In the genomic region with DNA sequence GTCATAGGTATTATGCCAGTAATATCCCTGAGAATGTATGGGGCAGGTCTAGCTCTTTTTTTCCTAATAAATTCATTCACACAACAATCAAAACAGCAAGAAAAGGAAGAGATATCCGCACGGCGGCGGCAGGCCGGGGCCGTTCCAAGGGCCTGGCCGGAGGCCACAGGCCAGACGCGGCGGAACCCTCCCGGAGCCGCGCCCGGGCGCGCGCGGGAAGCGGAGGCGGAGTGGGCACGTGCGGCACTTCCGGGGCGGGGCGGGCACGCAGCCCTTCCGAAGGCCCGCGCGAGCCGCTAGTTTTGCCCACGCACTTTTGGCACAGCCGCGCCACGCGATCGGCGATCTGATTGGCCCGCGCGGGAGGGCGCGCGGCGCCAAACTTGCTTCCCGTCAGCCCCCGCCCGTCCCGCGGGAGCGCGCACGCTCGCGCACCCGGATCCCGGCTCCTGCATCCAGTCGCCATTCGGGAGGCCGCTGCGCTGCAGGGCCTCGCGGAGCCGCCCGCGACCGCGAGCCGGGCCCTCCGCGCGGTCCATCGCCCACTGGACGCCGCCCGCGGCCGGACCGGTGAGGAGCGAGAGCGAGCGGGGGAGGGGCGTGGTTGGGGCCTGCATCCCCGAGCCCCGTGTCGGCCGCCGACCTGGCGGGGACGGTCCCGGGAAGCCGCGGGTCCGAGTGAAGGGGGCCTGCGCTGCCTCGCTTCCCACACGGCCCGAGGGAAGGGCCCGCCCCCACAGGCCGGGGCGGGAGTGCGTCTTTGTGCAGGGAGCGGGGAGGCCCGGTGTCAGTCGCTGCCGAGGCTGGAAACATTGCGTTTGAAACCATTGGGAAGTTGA, we compare ENCODE assay signal across 8 cellular contexts. TPM values are rescaled to one million over a fixed set of nuclear protein-coding genes. Genes with fewer than 3 reads are reported as not detected.
A peak's percentile ranks its signal among the peaks of the same experiment; 100 is the strongest.
DNase-seq lines count a peak whose midpoint lies in the region; ATAC-seq, FAIRE-seq and TF ChIP-seq lines count a peak whose summit lies in the region.

A gene with protein sequence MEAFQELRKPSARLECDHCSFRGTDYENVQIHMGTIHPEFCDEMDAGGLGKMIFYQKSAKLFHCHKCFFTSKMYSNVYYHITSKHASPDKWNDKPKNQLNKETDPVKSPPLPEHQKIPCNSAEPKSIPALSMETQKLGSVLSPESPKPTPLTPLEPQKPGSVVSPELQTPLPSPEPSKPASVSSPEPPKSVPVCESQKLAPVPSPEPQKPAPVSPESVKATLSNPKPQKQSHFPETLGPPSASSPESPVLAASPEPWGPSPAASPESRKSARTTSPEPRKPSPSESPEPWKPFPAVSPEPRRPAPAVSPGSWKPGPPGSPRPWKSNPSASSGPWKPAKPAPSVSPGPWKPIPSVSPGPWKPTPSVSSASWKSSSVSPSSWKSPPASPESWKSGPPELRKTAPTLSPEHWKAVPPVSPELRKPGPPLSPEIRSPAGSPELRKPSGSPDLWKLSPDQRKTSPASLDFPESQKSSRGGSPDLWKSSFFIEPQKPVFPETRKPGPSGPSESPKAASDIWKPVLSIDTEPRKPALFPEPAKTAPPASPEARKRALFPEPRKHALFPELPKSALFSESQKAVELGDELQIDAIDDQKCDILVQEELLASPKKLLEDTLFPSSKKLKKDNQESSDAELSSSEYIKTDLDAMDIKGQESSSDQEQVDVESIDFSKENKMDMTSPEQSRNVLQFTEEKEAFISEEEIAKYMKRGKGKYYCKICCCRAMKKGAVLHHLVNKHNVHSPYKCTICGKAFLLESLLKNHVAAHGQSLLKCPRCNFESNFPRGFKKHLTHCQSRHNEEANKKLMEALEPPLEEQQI (plus strand): TSS at position 430 of the 839 bp plus-strand sequence. CDS start 9,340 bp downstream, outside the sequence.

- intact Hi-C loops in ascending aorta (cut with DNase I) (loop anchor here (1.0 kb wide), 1 partner anchor 33 kb away; a partner anchor contains a TSS), right cardiac atrium (cut with DNase I) (no loop called here)

- no peaks in the 10 kb centered on the region for H3K36me3 ChIP-seq in ascending aorta

- peak; percentile 79 for DNase-seq in GM18507 (ENCODE audit: extremely low spot score, insufficient read length, low read depth)
- peak; percentile 50 for DNase-seq in NCI-H187 treated with DMSO at 0.1 percent for 48 hours (lab: John Stamatoyannopoulos, UW)
- DNase-seq in T-helper 2 cell treated with Interferon-gamma antibody and Interleukin-4, amounts not matched to agents 5 μg/mL and 100 μg/mL, for 36 hours (ENCODE audit: low spot score): peak; percentile 97
- peak; percentile 79 to 98 for DNase-seq in ascending aorta (ENCODE audit: low spot score in 2 of 2)
- peak; percentile 97 to 99 (median 99) for DNase-seq in right cardiac atrium
- peak; percentile 84 for DNase-seq in pulmonary artery endothelial cell (ENCODE audit: low read depth, low spot score)
- DNase-seq in urothelium cell line (ENCODE audit: low spot score): peak; percentile 98

- H3K27me3 Mint-ChIP-seq in T-helper 2 cell treated with Interferon-gamma antibody and Interleukin-4, amounts not matched to agents 5 μg/mL and 100 μg/mL, for 36 hours (ENCODE audit: low read depth): no peaks in the 10 kb centered on the region

- ATAC-seq in HG02970 (IDR thresholded peaks at IDR 0.05; ENCODE audit: low FRiP score, unreplicated experiment): peak; percentile 86
- peak; percentile 96 to 97 for ATAC-seq in right cardiac atrium

- H3K27ac Mint-ChIP-seq in T-helper 2 cell treated with Interferon-gamma antibody and Interleukin-4, amounts not matched to agents 5 μg/mL and 100 μg/mL, for 36 hours: peak within 1 kb of the TSS; percentile 91

- H3K27me3 ChIP-seq in ascending aorta (no peaks in the 10 kb centered on the region), right cardiac atrium (ENCODE audit: control insufficient read depth, insufficient read depth) (no peaks in the 10 kb centered on the region)

- WGBS in right cardiac atrium: under 1% methylated on average over 107 of the region's 107 CpGs

- H3K4me1 Mint-ChIP-seq in T-helper 2 cell treated with Interferon-gamma antibody and Interleukin-4, amounts not matched to agents 5 μg/mL and 100 μg/mL, for 36 hours (ENCODE audit: low read depth): peaks cover 39% of the 10 kb centered on the region

- H3K4me1 ChIP-seq in ascending aorta (peaks cover 4 to 22% of the 10 kb centered on the region in 2 donors), right cardiac atrium (ENCODE audit: control insufficient read depth, insufficient read depth, low read length) (peaks cover 2% of the 10 kb centered on the region)

- peak within 1 kb of the TSS; percentile 89 to 99 for H3K4me3 ChIP-seq in ascending aorta
- peak within 1 kb of the TSS; percentile 65 for H3K4me3 ChIP-seq in right cardiac atrium (ENCODE audit: low read length)

- no peaks in the 10 kb centered on the region for H3K9me3 ChIP-seq in ascending aorta
- H3K9me3 ChIP-seq in right cardiac atrium (ENCODE audit: control insufficient read depth, low read length): no peaks in the 10 kb centered on the region

- peak; percentile 92 for FAIRE-seq in GM18507 (lab: Jason Lieb, UNC)
- FAIRE-seq in urothelium cell line (lab: Jason Lieb, UNC): peak; percentile 96

- H3K4me3 Mint-ChIP-seq in T-helper 2 cell treated with Interferon-gamma antibody and Interleukin-4, amounts not matched to agents 5 μg/mL and 100 μg/mL, for 36 hours: peak within 1 kb of the TSS; percentile 89

- peaks cover 14% of the 10 kb centered on the region for H3K36me3 Mint-ChIP-seq in T-helper 2 cell treated with Interferon-gamma antibody and Interleukin-4, amounts not matched to agents 5 μg/mL and 100 μg/mL, for 36 hours (ENCODE audit: low read depth)

- no peaks in the 10 kb centered on the region for H3K9me3 Mint-ChIP-seq in T-helper 2 cell treated with Interferon-gamma antibody and Interleukin-4, amounts not matched to agents 5 μg/mL and 100 μg/mL, for 36 hours

- H3K27ac ChIP-seq in ascending aorta (peak within 1 kb of the TSS; percentile 89 to 91), right cardiac atrium (ENCODE audit: low read length) (peak within 1 kb of the TSS; percentile 87)

- TF ChIP-seq CTCF in ascending aorta (IDR thresholded peaks at IDR 0.05): no peak

RNA-seq across cellular contexts. Expression of the gene that starts here (rescaled TPM):
- total RNA-seq in ascending aorta: 17.1 TPM
- 10 to 100 TPM; 10.7 to 12.8 (median 12.6) TPM for total RNA-seq in right cardiac atrium
- 5.2 TPM for polyA plus RNA-seq in right cardiac atrium
- 10.0 and 13.1 TPM in 2 replicates for total RNA-seq in pulmonary artery endothelial cell

Comparison
In these comparisons a context has a peak if more than half of its experiments do, and no peak if none do; other contexts are left out.
1. Peak in every context shown above with its lines: DNase-seq, ATAC-seq, H3K4me3 ChIP-seq and H3K27ac ChIP-seq.